In genomic region chr12:19398376-19399363, GRCh38 we compare ENCODE assay signal across 22 cellular contexts.
"Had no signal": no experiment of that assay in that cellular context is flagged by ENCODE, and none has a peak within 500 bp of the region (broad histone marks: within the 10 kb centered on the region; RNA-seq: fewer than 3 reads in every experiment).

No MANE protein-coding gene starts in this region.

- H3K9me3 ChIP-seq: body of pancreas, heart right ventricle, transverse colon had no signal

- H3K27ac Mint-ChIP-seq: activated B cell treated with CpG ODN at 0.5 μM for 24 hours; activated naive CD4-positive, alpha-beta T cell treated with anti-CD3 and anti-CD28 coated beads, Interleukin-2, amount 10 ng/mL, durations not matched to agents 7 days and 5 days; dendritic cell treated with granulocyte-macrophage colony-stimulating factor and Interleukin-4, amounts not matched to agents 40 ng/mL and 50 ng/mL, for 4 days; mesothelial cell of epicardium; neural progenitor cell had no signal

- H3K4me1 Mint-ChIP-seq: activated B cell treated with CpG ODN at 0.5 μM for 24 hours had no signal

- H3K4me3 ChIP-seq: body of pancreas, cardiac muscle cell, heart right ventricle, neural progenitor cell, transverse colon had no signal

- H3K36me3 Mint-ChIP-seq: activated naive CD4-positive, alpha-beta T cell treated with anti-CD3 and anti-CD28 coated beads, Interleukin-2, amount 10 ng/mL, durations not matched to agents 7 days and 5 days; mesothelial cell of epicardium; naive thymus-derived CD8-positive, alpha-beta T cell; neural progenitor cell had no signal

- H3K27me3 Mint-ChIP-seq: activated B cell treated with CpG ODN at 0.5 μM for 24 hours; activated naive CD4-positive, alpha-beta T cell treated with anti-CD3 and anti-CD28 coated beads, Interleukin-2, amount 10 ng/mL, durations not matched to agents 7 days and 5 days; dendritic cell treated with granulocyte-macrophage colony-stimulating factor and Interleukin-4, amounts not matched to agents 40 ng/mL and 50 ng/mL, for 4 days; naive thymus-derived CD8-positive, alpha-beta T cell; stimulated activated naive CD8-positive, alpha-beta T cell treated with anti-CD3 and anti-CD28 coated beads, Interleukin-15, amount 100 ng/mL, for 72 hours had no signal

- H3K9me3 Mint-ChIP-seq: activated B cell treated with CpG ODN at 0.5 μM for 24 hours; activated naive CD4-positive, alpha-beta T cell treated with anti-CD3 and anti-CD28 coated beads, Interleukin-2, amount 10 ng/mL, durations not matched to agents 7 days and 5 days; activated T-cell treated with anti-CD3 and anti-CD28 coated beads, Interleukin-2, amount 50 U/mL, for 4 hours; dendritic cell treated with granulocyte-macrophage colony-stimulating factor and Interleukin-4, amounts not matched to agents 40 ng/mL and 50 ng/mL, for 4 days; mesothelial cell of epicardium; neural progenitor cell; stimulated activated naive CD8-positive, alpha-beta T cell treated with anti-CD3 and anti-CD28 coated beads, Interleukin-15, amount 100 ng/mL, for 72 hours had no signal

- H3K4me1 ChIP-seq: body of pancreas, neural progenitor cell, transverse colon had no signal

- DNase-seq: activated B cell treated with CpG ODN at 0.5 μM for 24 hours; activated CD4-positive, alpha-beta T cell treated with anti-CD3 and anti-CD28 coated beads for 4 hours; activated CD4-positive, alpha-beta T cell treated with anti-CD3 and anti-CD28 coated beads, Interleukin-2, amount 50 U/mL, for 48 hours; activated CD8-positive, alpha-beta memory T cell treated with anti-CD3 and anti-CD28 coated beads, Interleukin-2, amount 50 U/mL, for 48 hours; activated naive CD4-positive, alpha-beta T cell treated with anti-CD3 and anti-CD28 coated beads, Interleukin-2, amount 10 ng/mL, durations not matched to agents 7 days and 5 days; activated T-cell treated with anti-CD3 and anti-CD28 coated beads, Interleukin-2, amount 50 U/mL, for 4 hours; body of pancreas; effector CD4-positive, alpha-beta T cell; foreskin fibroblast; heart right ventricle; kidney; naive thymus-derived CD8-positive, alpha-beta T cell; stimulated activated CD4-positive, alpha-beta T cell treated with anti-CD3 and anti-CD28 coated beads, Interleukin-12 subunit alpha, Interleukin-12 subunit beta, amount 100 ng/mL, for 4 hours; stimulated activated CD4-positive, alpha-beta T cell treated with anti-CD3 and anti-CD28 coated beads, Interleukin-4, amount 100 ng/mL, for 4 hours; stimulated activated naive CD8-positive, alpha-beta T cell treated with anti-CD3 and anti-CD28 coated beads, Interleukin-15, amount 100 ng/mL, for 72 hours; T-helper 1 cell; transverse colon had no signal

- H3K27me3 ChIP-seq: body of pancreas, cardiac muscle cell, heart right ventricle, neural progenitor cell, transverse colon had no signal

- H3K9ac ChIP-seq: neural progenitor cell had no signal

- H2AFZ ChIP-seq: neural progenitor cell had no signal

- H3K27ac ChIP-seq: body of pancreas, cardiac muscle cell, heart right ventricle, neural progenitor cell, transverse colon had no signal

- H3K36me3 ChIP-seq: cardiac muscle cell, heart right ventricle, neural progenitor cell, transverse colon had no signal

- H3K4me2 ChIP-seq: neural progenitor cell had no signal

- ATAC-seq: activated T-cell treated with anti-CD3 and anti-CD28 coated beads, Interleukin-2, amount 50 U/mL, for 4 hours; body of pancreas; left lobe of liver; naive thymus-derived CD8-positive, alpha-beta T cell; stimulated activated naive CD8-positive, alpha-beta T cell treated with anti-CD3 and anti-CD28 coated beads, Interleukin-15, amount 100 ng/mL, for 72 hours had no signal

- H3K4me3 Mint-ChIP-seq: activated B cell treated with CpG ODN at 0.5 μM for 24 hours; activated naive CD4-positive, alpha-beta T cell treated with anti-CD3 and anti-CD28 coated beads, Interleukin-2, amount 10 ng/mL, durations not matched to agents 7 days and 5 days; activated T-cell treated with anti-CD3 and anti-CD28 coated beads, Interleukin-2, amount 50 U/mL, for 4 hours; dendritic cell treated with granulocyte-macrophage colony-stimulating factor and Interleukin-4, amounts not matched to agents 40 ng/mL and 50 ng/mL, for 4 days; mesothelial cell of epicardium; naive thymus-derived CD8-positive, alpha-beta T cell; neural progenitor cell; stimulated activated naive CD8-positive, alpha-beta T cell treated with anti-CD3 and anti-CD28 coated beads, Interleukin-15, amount 100 ng/mL, for 72 hours had no signal
